ENCODE assay signal across 8 cellular contexts in genomic region chr2:48356701-48357322, GRCh38. TPM values are rescaled to one million over a fixed set of nuclear protein-coding genes. Genes with fewer than 3 reads are reported as not detected.
DNase-seq lines count a peak whose midpoint lies in the region; ATAC-seq, FAIRE-seq and TF ChIP-seq lines count a peak whose summit lies in the region.

No MANE protein-coding gene starts in this region.

- no peak overlapping the region for H3K9ac ChIP-seq in trophoblast cell (ENCODE audit: low read length)

- H4K12ac ChIP-seq in trophoblast cell (ENCODE audit: low read depth, low read length), result no peak overlapping the region

- H3K79me1 ChIP-seq in trophoblast cell (ENCODE audit: low read length), result no peaks in the 10 kb centered on the region

- H3K14ac ChIP-seq in trophoblast cell (ENCODE audit: low read length), result no peak overlapping the region

- no CpG with 5 or more reads among the region's 5 CpGs for WGBS in trophoblast cell (ENCODE audit: extremely low coverage, insufficient coverage, insufficient read length)

- no peaks in the 10 kb centered on the region for H3K79me2 ChIP-seq in trophoblast cell (ENCODE audit: control insufficient read depth, insufficient read depth, low read length, poor library complexity)

- H3K27ac ChIP-seq in trophoblast cell (ENCODE audit: low read depth, low read length), result peak overlapping the region; percentile 11

- H3K4me1 Mint-ChIP-seq in activated CD4-positive, alpha-beta memory T cell treated with anti-CD3 and anti-CD28 coated beads for 36 hours (ENCODE audit: low read depth), result peaks cover 56% of the 10 kb centered on the region

- no peak overlapping the region for H4K91ac ChIP-seq in trophoblast cell (ENCODE audit: low read depth, low read length)

- CTCF ChIA-PET in activated CD4-positive, alpha-beta memory T cell treated with anti-CD3 and anti-CD28 coated beads for 36 hours (lab: Charles Lee), result no interaction called here

- H3K4me3 Mint-ChIP-seq in activated CD4-positive, alpha-beta memory T cell treated with anti-CD3 and anti-CD28 coated beads for 36 hours, result peak overlapping the region; percentile 41

- peaks cover 20% of the 10 kb centered on the region for H3K36me3 Mint-ChIP-seq in activated CD4-positive, alpha-beta memory T cell treated with anti-CD3 and anti-CD28 coated beads for 36 hours

- H3K18ac ChIP-seq in trophoblast cell (ENCODE audit: low read length), result no peak overlapping the region

- H3K4me1 ChIP-seq in trophoblast cell (ENCODE audit: control insufficient read depth in 1 of 2, insufficient read depth in 2 of 2, low read length in 2 of 2), result peaks cover 0 to 3% of the 10 kb centered on the region in 2 experiments

- peaks cover 0 to 3% of the 10 kb centered on the region in 2 experiments for H3K36me3 ChIP-seq in trophoblast cell (ENCODE audit: control insufficient read depth in 1 of 2, insufficient read depth in 2 of 2, low read length in 2 of 2)

- H3K23ac ChIP-seq in trophoblast cell (ENCODE audit: low read length), result no peak overlapping the region

- peak; percentile 58 for FAIRE-seq in HTR-8/SVneo (lab: Jason Lieb, UNC)
- FAIRE-seq in D721Med (lab: Jason Lieb, UNC), result no peak

- H2BK5ac ChIP-seq in trophoblast cell (ENCODE audit: low read depth, low read length, poor library complexity), result no peak overlapping the region

- ATAC-seq in GM21360 (IDR thresholded peaks at IDR 0.05; ENCODE audit: unreplicated experiment), result peak; percentile 69

- H4K8ac ChIP-seq in trophoblast cell (ENCODE audit: low read depth, low read length), result no peak overlapping the region

- no peaks in the 10 kb centered on the region for H3K27me3 ChIP-seq in trophoblast cell (ENCODE audit: insufficient read depth, low read length)

- H2BK12ac ChIP-seq in trophoblast cell (ENCODE audit: low read length), result no peak overlapping the region

- TF ChIP-seq CTCF in GM10266 (IDR thresholded peaks at IDR 0.05; ENCODE audit: control insufficient read depth, insufficient read depth, low read depth, missing control alignments) (no peak), D721Med (IDR thresholded peaks at IDR 0.05; ENCODE audit: insufficient read depth, missing control alignments) (no peak)

- no peaks in the 10 kb centered on the region for H3K9me3 ChIP-seq in trophoblast cell (ENCODE audit: insufficient read depth, low read depth, low read length)

- POLR2A ChIA-PET in activated CD4-positive, alpha-beta memory T cell treated with anti-CD3 and anti-CD28 coated beads for 36 hours (lab: Charles Lee), result no interaction called here

- H3K4ac ChIP-seq in trophoblast cell (ENCODE audit: low read depth, low read length), result no peak overlapping the region

- no peak overlapping the region for H3K4me2 ChIP-seq in trophoblast cell (ENCODE audit: low read length)

- DNase-seq in GM10266 (ENCODE audit: extremely low spot score) (peak; percentile 10), HTR-8/SVneo (ENCODE audit: insufficient read length, low spot score) (peak; percentile 20), trophoblast cell (peak in 1 of 2 donors; percentile 68), D721Med (ENCODE audit: insufficient read length, low spot score) (no peak), DMS153 treated with DMSO at 0.1 percent for 48 hours (lab: John Stamatoyannopoulos, UW; ENCODE audit: unreplicated experiment) (no peak), NCI-H345 treated with DMSO at 0.1 percent for 48 hours (lab: John Stamatoyannopoulos, UW; ENCODE audit: unreplicated experiment) (no peak)
- no peak for DNase-seq in activated CD4-positive, alpha-beta memory T cell treated with anti-CD3 and anti-CD28 coated beads for 36 hours

- intact Hi-C loops in activated CD4-positive, alpha-beta memory T cell treated with anti-CD3 and anti-CD28 coated beads for 36 hours (cut with micrococcal nuclease), result loop anchor here (1.0 to 5.0 kb wide), 2 partner anchors 13 to 65 kb away; no protein-coding TSS in a partner anchor

- H3K27me3 Mint-ChIP-seq in activated CD4-positive, alpha-beta memory T cell treated with anti-CD3 and anti-CD28 coated beads for 36 hours, result no peaks in the 10 kb centered on the region

- peak overlapping the region; percentile 85 for H3K27ac Mint-ChIP-seq in activated CD4-positive, alpha-beta memory T cell treated with anti-CD3 and anti-CD28 coated beads for 36 hours

- no peak overlapping the region for H2AK5ac ChIP-seq in trophoblast cell (ENCODE audit: low read length)

- H2AFZ ChIP-seq in trophoblast cell (ENCODE audit: insufficient read depth, low read length, poor library complexity), result no peak overlapping the region

- no peak overlapping the region for H3K4me3 ChIP-seq in trophoblast cell (ENCODE audit: low read depth, low read length)

- peaks cover 2% of the 10 kb centered on the region for H3K9me3 Mint-ChIP-seq in activated CD4-positive, alpha-beta memory T cell treated with anti-CD3 and anti-CD28 coated beads for 36 hours

- H2BK120ac ChIP-seq in trophoblast cell (ENCODE audit: insufficient read depth, low read length, poor library complexity), result no peak overlapping the region

RNA-seq across cellular contexts. Expression of gene FOXN2, which starts 42.3 kb away (rescaled TPM):
- 10 to 100 TPM; 45.7 to 47.0 TPM for total RNA-seq in activated CD4-positive, alpha-beta memory T cell treated with anti-CD3 and anti-CD28 coated beads for 36 hours
- polyA plus RNA-seq in trophoblast cell (2013), result 13.2 and 13.8 TPM in 2 replicates

Comparison
In these comparisons a context has a peak if more than half of its experiments do, and no peak if none do; other contexts are left out.
1. DNase-seq: peak in GM10266 (single experiment) and HTR-8/SVneo (single experiment); none in activated CD4-positive, alpha-beta memory T cell treated with anti-CD3 and anti-CD28 coated beads for 36 hours (single experiment), D721Med (single experiment), DMS153 treated with DMSO at 0.1 percent for 48 hours (single experiment) and NCI-H345 treated with DMSO at 0.1 percent for 48 hours (single experiment).